In genomic region chr5:107958861-107959260, GRCh38 we compare ENCODE assay signal across 16 cellular contexts.
A peak's percentile ranks its signal among the peaks of the same experiment; 100 is the strongest.
DNase-seq lines count a peak whose midpoint lies in the region; ATAC-seq and TF ChIP-seq lines count a peak whose summit lies in the region.
"Had no signal": no experiment of that assay in that cellular context is flagged by ENCODE, and none has a peak within 500 bp of the region (broad histone marks: within the 10 kb centered on the region; RNA-seq: fewer than 3 reads in every experiment).

No MANE protein-coding gene starts in this region.

- no peaks in the 10 kb centered on the region for H3K36me3 Mint-ChIP-seq in activated CD4-positive, alpha-beta T cell treated with anti-CD3 and anti-CD28 coated beads, Interleukin-2, amount 10 ng/mL, durations not matched to agents 24 days and 14 days (ENCODE audit: low read depth)
- H3K36me3 Mint-ChIP-seq in activated CD8-positive, alpha-beta T cell treated with anti-CD3 and anti-CD28 coated beads, Interleukin-2, amount 10 ng/mL, durations not matched to agents 7 days and 5 days (ENCODE audit: low read depth): no peaks in the 10 kb centered on the region
- H3K36me3 Mint-ChIP-seq in neural crest cell (ENCODE audit: low read depth): no peaks in the 10 kb centered on the region
- H3K36me3 Mint-ChIP-seq in CD8-positive, alpha-beta memory T cell: peaks cover 0 to 6% (median 2%) of the 10 kb centered on the region in 3 donors

- CTCF ChIA-PET in activated CD8-positive, alpha-beta T cell treated with anti-CD3 and anti-CD28 coated beads, Interleukin-2, amount 10 ng/mL, durations not matched to agents 7 days and 5 days (lab: Charles Lee): no interaction called here
- CTCF ChIA-PET in CD8-positive, alpha-beta memory T cell (lab: Charles Lee): no interaction called here

- peak overlapping the region; percentile 72 for H3K27ac Mint-ChIP-seq in activated CD4-positive, alpha-beta T cell treated with anti-CD3 and anti-CD28 coated beads, Interleukin-2, amount 10 ng/mL, durations not matched to agents 24 days and 14 days
- H3K27ac Mint-ChIP-seq in activated CD8-positive, alpha-beta T cell treated with anti-CD3 and anti-CD28 coated beads, Interleukin-2, amount 10 ng/mL, durations not matched to agents 7 days and 5 days: no peak overlapping the region
- peak overlapping the region; percentile 88 for H3K27ac Mint-ChIP-seq in neural crest cell (ENCODE audit: unreplicated experiment)
- H3K27ac Mint-ChIP-seq in CD8-positive, alpha-beta memory T cell: no peak overlapping the region
- H3K27ac Mint-ChIP-seq: IgD-negative memory B cell had no signal

- H3K9me3 Mint-ChIP-seq in activated CD4-positive, alpha-beta T cell treated with anti-CD3 and anti-CD28 coated beads, Interleukin-2, amount 10 ng/mL, durations not matched to agents 24 days and 14 days: peaks cover 4% of the 10 kb centered on the region
- H3K9me3 Mint-ChIP-seq in activated CD8-positive, alpha-beta T cell treated with anti-CD3 and anti-CD28 coated beads, Interleukin-2, amount 10 ng/mL, durations not matched to agents 7 days and 5 days (ENCODE audit: insufficient read depth): no peaks in the 10 kb centered on the region
- H3K9me3 Mint-ChIP-seq in neural crest cell: no peaks in the 10 kb centered on the region
- no peaks in the 10 kb centered on the region for H3K9me3 Mint-ChIP-seq in CD8-positive, alpha-beta memory T cell
- H3K9me3 Mint-ChIP-seq: IgD-negative memory B cell had no signal

- ATAC-seq in activated CD8-positive, alpha-beta T cell treated with anti-CD3 and anti-CD28 coated beads, Interleukin-2, amount 10 ng/mL, durations not matched to agents 7 days and 5 days: peak; percentile 49
- no peak for ATAC-seq in HG02973 (IDR thresholded peaks at IDR 0.05; ENCODE audit: unreplicated experiment)
- ATAC-seq: Panc1 had no signal

- no peak overlapping the region for H3K4me3 ChIP-seq in CD8-positive, alpha-beta memory T cell (ENCODE audit: low read length)
- H3K4me3 ChIP-seq: HAP-1 had no signal

- no peak for DNase-seq in activated CD4-positive, alpha-beta T cell treated with anti-CD3 and anti-CD28 coated beads, Interleukin-2, amount 10 ng/mL, durations not matched to agents 24 days and 14 days
- no peak for DNase-seq in activated CD4-positive, alpha-beta T cell treated with anti-CD3 and anti-CD28 coated beads, Interleukin-2, amount 50 U/mL, for 48 hours
- DNase-seq in NCI-H69 (lab: John Stamatoyannopoulos, UW): peak; percentile 49
- DNase-seq in activated CD8-positive, alpha-beta T cell treated with anti-CD3 and anti-CD28 coated beads, Interleukin-2, amount 10 ng/mL, durations not matched to agents 7 days and 5 days: no peak
- DNase-seq in neural crest cell (ENCODE audit: low read depth, low spot score): no peak
- no peak for DNase-seq in ureter (ENCODE audit: low spot score)
- DNase-seq in CD8-positive, alpha-beta memory T cell: no peak
- DNase-seq: DND-41, NCI-H1105 treated with DMSO at 0.1 percent for 48 hours, NCI-H187 treated with DMSO at 0.1 percent for 48 hours, NCI-H2171 treated with DMSO at 0.1 percent for 48 hours, NCI-H446 treated with DMSO at 0.1 percent for 48 hours had no signal

- H3K27me3 Mint-ChIP-seq in activated CD4-positive, alpha-beta T cell treated with anti-CD3 and anti-CD28 coated beads, Interleukin-2, amount 10 ng/mL, durations not matched to agents 24 days and 14 days: no peaks in the 10 kb centered on the region
- no peaks in the 10 kb centered on the region for H3K27me3 Mint-ChIP-seq in activated CD8-positive, alpha-beta T cell treated with anti-CD3 and anti-CD28 coated beads, Interleukin-2, amount 10 ng/mL, durations not matched to agents 7 days and 5 days (ENCODE audit: low read depth)
- no peaks in the 10 kb centered on the region for H3K27me3 Mint-ChIP-seq in neural crest cell (ENCODE audit: low read depth)
- no peaks in the 10 kb centered on the region for H3K27me3 Mint-ChIP-seq in CD8-positive, alpha-beta memory T cell
- H3K27me3 Mint-ChIP-seq: IgD-negative memory B cell had no signal

- intact Hi-C loops in activated CD4-positive, alpha-beta T cell treated with anti-CD3 and anti-CD28 coated beads, Interleukin-2, amount 10 ng/mL, durations not matched to agents 24 days and 14 days (cut with micrococcal nuclease): loop anchor here (5.0 kb wide), 1 partner anchor 42 kb away; no protein-coding TSS in a partner anchor

- H3K4me1 Mint-ChIP-seq in activated CD4-positive, alpha-beta T cell treated with anti-CD3 and anti-CD28 coated beads, Interleukin-2, amount 10 ng/mL, durations not matched to agents 24 days and 14 days: peaks cover 5% of the 10 kb centered on the region
- peaks cover 6% of the 10 kb centered on the region for H3K4me1 Mint-ChIP-seq in activated CD8-positive, alpha-beta T cell treated with anti-CD3 and anti-CD28 coated beads, Interleukin-2, amount 10 ng/mL, durations not matched to agents 7 days and 5 days (ENCODE audit: low read depth)
- peaks cover 12% of the 10 kb centered on the region for H3K4me1 Mint-ChIP-seq in neural crest cell
- no peaks in the 10 kb centered on the region for H3K4me1 Mint-ChIP-seq in CD8-positive, alpha-beta memory T cell
- H3K4me1 Mint-ChIP-seq: IgD-negative memory B cell had no signal

- H3K4me3 Mint-ChIP-seq in activated CD4-positive, alpha-beta T cell treated with anti-CD3 and anti-CD28 coated beads, Interleukin-2, amount 10 ng/mL, durations not matched to agents 24 days and 14 days: no peak overlapping the region
- H3K4me3 Mint-ChIP-seq in activated CD8-positive, alpha-beta T cell treated with anti-CD3 and anti-CD28 coated beads, Interleukin-2, amount 10 ng/mL, durations not matched to agents 7 days and 5 days: no peak overlapping the region
- H3K4me3 Mint-ChIP-seq in neural crest cell: no peak overlapping the region
- H3K4me3 Mint-ChIP-seq in CD8-positive, alpha-beta memory T cell: no peak overlapping the region

- no peak overlapping the region for H3K27ac ChIP-seq in CD8-positive, alpha-beta memory T cell (ENCODE audit: low read depth, low read length)

- no peaks in the 10 kb centered on the region for H3K36me3 ChIP-seq in CD8-positive, alpha-beta memory T cell (ENCODE audit: insufficient read depth, low read length)
- H3K36me3 ChIP-seq: HAP-1 had no signal

- no peaks in the 10 kb centered on the region for H3K9me3 ChIP-seq in CD8-positive, alpha-beta memory T cell (ENCODE audit: low read length)
- H3K9me3 ChIP-seq: HAP-1 had no signal

- no peaks in the 10 kb centered on the region for H3K4me1 ChIP-seq in CD8-positive, alpha-beta memory T cell (ENCODE audit: insufficient read depth, low read length)

- POLR2A ChIA-PET in activated CD8-positive, alpha-beta T cell treated with anti-CD3 and anti-CD28 coated beads, Interleukin-2, amount 10 ng/mL, durations not matched to agents 7 days and 5 days (lab: Charles Lee): no interaction called here
- POLR2A ChIA-PET in CD8-positive, alpha-beta memory T cell (lab: Charles Lee): no interaction called here

- no peaks in the 10 kb centered on the region for H3K27me3 ChIP-seq in CD8-positive, alpha-beta memory T cell (ENCODE audit: insufficient read depth, low read length, poor library complexity, severe bottlenecking)

- TF ChIP-seq CTCF in neural crest cell (conservative IDR thresholded peaks at IDR 0.05): no peak

Comparison
In these comparisons a context has a peak if more than half of its experiments do, and no peak if none do; other contexts are left out.
1. H3K27ac Mint-ChIP-seq: peak in activated CD4-positive, alpha-beta T cell treated with anti-CD3 and anti-CD28 coated beads, Interleukin-2, amount 10 ng/mL, durations not matched to agents 24 days and 14 days (single experiment) and neural crest cell (single experiment); none in activated CD8-positive, alpha-beta T cell treated with anti-CD3 and anti-CD28 coated beads, Interleukin-2, amount 10 ng/mL, durations not matched to agents 7 days and 5 days (single experiment) and CD8-positive, alpha-beta memory T cell (0 of 8).